In genomic region chr3:173078525-173078924, GRCh38 we compare ENCODE assay signal across 23 cellular contexts.
"Had no signal": no experiment of that assay in that cellular context is flagged by ENCODE, and none has a peak within 500 bp of the region (broad histone marks: within the 10 kb centered on the region; RNA-seq: fewer than 3 reads in every experiment).

No MANE protein-coding gene starts in this region.

- H2AFZ ChIP-seq: hepatocyte, neural progenitor cell had no signal

- H3K4me3 Mint-ChIP-seq: activated CD4-positive, alpha-beta memory T cell treated with anti-CD3 and anti-CD28 coated beads, Interleukin-2, amount 10 ng/mL, durations not matched to agents 7 days and 5 days; activated CD4-positive, alpha-beta T cell treated with anti-CD3 and anti-CD28 coated beads, Interleukin-2, amount 10 ng/mL, durations not matched to agents 24 days and 14 days; activated naive CD4-positive, alpha-beta T cell treated with anti-CD3 and anti-CD28 coated beads, Interleukin-2, amount 10 ng/mL, durations not matched to agents 7 days and 5 days; activated naive CD8-positive, alpha-beta T cell treated with anti-CD3 and anti-CD28 coated beads, Interleukin-2, amount 50 U/mL, for 24 hours; naive thymus-derived CD8-positive, alpha-beta T cell; neural progenitor cell; stimulated activated naive B cell treated with anti-CD40 and anti-IgM and Interleukin-4, amounts not matched to agents 10 μg/mL and 1 μg/mL and 100 μg/mL, for 72 hours; type B pancreatic cell had no signal

- H3K9ac ChIP-seq: neural progenitor cell had no signal

- H3K27ac Mint-ChIP-seq: activated CD4-positive, alpha-beta memory T cell treated with anti-CD3 and anti-CD28 coated beads, Interleukin-2, amount 10 ng/mL, durations not matched to agents 7 days and 5 days; activated CD4-positive, alpha-beta T cell treated with anti-CD3 and anti-CD28 coated beads, Interleukin-2, amount 10 ng/mL, durations not matched to agents 24 days and 14 days; activated naive CD4-positive, alpha-beta T cell treated with anti-CD3 and anti-CD28 coated beads, Interleukin-2, amount 10 ng/mL, durations not matched to agents 7 days and 5 days; activated naive CD8-positive, alpha-beta T cell treated with anti-CD3 and anti-CD28 coated beads, Interleukin-2, amount 50 U/mL, for 24 hours; naive thymus-derived CD8-positive, alpha-beta T cell; neural progenitor cell; progenitor cell of endocrine pancreas; stimulated activated naive B cell treated with anti-CD40 and anti-IgM and Interleukin-4, amounts not matched to agents 10 μg/mL and 1 μg/mL and 100 μg/mL, for 72 hours; type B pancreatic cell had no signal

- H3K27me3 ChIP-seq: hepatocyte, neural progenitor cell, vagina had no signal

- H3K36me3 Mint-ChIP-seq: activated naive CD4-positive, alpha-beta T cell treated with anti-CD3 and anti-CD28 coated beads, Interleukin-2, amount 10 ng/mL, durations not matched to agents 7 days and 5 days; naive thymus-derived CD8-positive, alpha-beta T cell; neural progenitor cell; stimulated activated naive B cell treated with anti-CD40 and anti-IgM and Interleukin-4, amounts not matched to agents 10 μg/mL and 1 μg/mL and 100 μg/mL, for 72 hours; type B pancreatic cell had no signal

- H3K4me1 ChIP-seq: lower lobe of right lung, neural progenitor cell, vagina had no signal

- H3K36me3 ChIP-seq: lower lobe of right lung, neural progenitor cell, thoracic aorta, vagina had no signal

- H3K4me2 ChIP-seq: hepatocyte, neural progenitor cell had no signal

- H3K27ac ChIP-seq: hepatocyte, lower lobe of right lung, neural progenitor cell, thoracic aorta, vagina had no signal

- H3K79me2 ChIP-seq: hepatocyte had no signal

- DNase-seq: activated CD4-positive, alpha-beta memory T cell treated with anti-CD3 and anti-CD28 coated beads, Interleukin-2, amount 10 ng/mL, durations not matched to agents 7 days and 5 days; activated CD4-positive, alpha-beta T cell treated with anti-CD3 and anti-CD28 coated beads, Interleukin-2, amount 10 ng/mL, durations not matched to agents 24 days and 14 days; activated effector memory CD4-positive, alpha-beta T cell treated with anti-CD3 and anti-CD28 coated beads, Interleukin-2, amount 50 U/mL, for 16 hours; activated naive CD4-positive, alpha-beta T cell treated with anti-CD3 and anti-CD28 coated beads, Interleukin-2, amount 10 ng/mL, durations not matched to agents 7 days and 5 days; activated naive CD8-positive, alpha-beta T cell treated with anti-CD3 and anti-CD28 coated beads, Interleukin-2, amount 50 U/mL, for 24 hours; cerebellar nuclear complex; cortex of kidney; effector CD4-positive, alpha-beta T cell; erythroblast; foreskin fibroblast; lower lobe of right lung; naive thymus-derived CD8-positive, alpha-beta T cell; stimulated activated CD4-positive, alpha-beta T cell treated with anti-CD3 and anti-CD28 coated beads, Interleukin-2, amount 100 ng/mL, for 48 hours; stimulated activated CD8-positive, alpha-beta memory T cell treated with anti-CD3 and anti-CD28 coated beads, Interleukin-4, amount 100 ng/mL, for 48 hours; stimulated activated naive B cell treated with anti-CD40 and anti-IgM and Interleukin-4, amounts not matched to agents 10 μg/mL and 1 μg/mL and 100 μg/mL, for 72 hours; T-helper 9 cell had no signal

- H3K4me3 ChIP-seq: hepatocyte, lower lobe of right lung, neural progenitor cell, thoracic aorta, vagina had no signal

- H3K9me3 ChIP-seq: lower lobe of right lung, thoracic aorta, vagina had no signal

- ATAC-seq: activated CD4-positive, CD25-positive, alpha-beta regulatory T cell treated with anti-CD3 and anti-CD28 coated beads, Interleukin-2, amount 50 U/mL, for 24 hours; activated naive CD8-positive, alpha-beta T cell treated with anti-CD3 and anti-CD28 coated beads, Interleukin-2, amount 50 U/mL, for 24 hours; lower lobe of right lung; naive thymus-derived CD8-positive, alpha-beta T cell; stimulated activated naive B cell treated with anti-CD40 and anti-IgM and Interleukin-4, amounts not matched to agents 10 μg/mL and 1 μg/mL and 100 μg/mL, for 72 hours had no signal

- H3K27me3 Mint-ChIP-seq: activated CD4-positive, alpha-beta memory T cell treated with anti-CD3 and anti-CD28 coated beads, Interleukin-2, amount 10 ng/mL, durations not matched to agents 7 days and 5 days; activated CD4-positive, alpha-beta T cell treated with anti-CD3 and anti-CD28 coated beads, Interleukin-2, amount 10 ng/mL, durations not matched to agents 24 days and 14 days; activated naive CD4-positive, alpha-beta T cell treated with anti-CD3 and anti-CD28 coated beads, Interleukin-2, amount 10 ng/mL, durations not matched to agents 7 days and 5 days; activated naive CD8-positive, alpha-beta T cell treated with anti-CD3 and anti-CD28 coated beads, Interleukin-2, amount 50 U/mL, for 24 hours; naive thymus-derived CD8-positive, alpha-beta T cell; progenitor cell of endocrine pancreas; stimulated activated naive B cell treated with anti-CD40 and anti-IgM and Interleukin-4, amounts not matched to agents 10 μg/mL and 1 μg/mL and 100 μg/mL, for 72 hours; type B pancreatic cell had no signal

- H3K4me1 Mint-ChIP-seq: activated CD4-positive, alpha-beta memory T cell treated with anti-CD3 and anti-CD28 coated beads, Interleukin-2, amount 10 ng/mL, durations not matched to agents 7 days and 5 days; activated CD4-positive, alpha-beta T cell treated with anti-CD3 and anti-CD28 coated beads, Interleukin-2, amount 10 ng/mL, durations not matched to agents 24 days and 14 days; activated naive CD4-positive, alpha-beta T cell treated with anti-CD3 and anti-CD28 coated beads, Interleukin-2, amount 10 ng/mL, durations not matched to agents 7 days and 5 days; activated naive CD8-positive, alpha-beta T cell treated with anti-CD3 and anti-CD28 coated beads, Interleukin-2, amount 50 U/mL, for 24 hours; naive thymus-derived CD8-positive, alpha-beta T cell; stimulated activated naive B cell treated with anti-CD40 and anti-IgM and Interleukin-4, amounts not matched to agents 10 μg/mL and 1 μg/mL and 100 μg/mL, for 72 hours had no signal

- H3K9me3 Mint-ChIP-seq: activated CD4-positive, alpha-beta T cell treated with anti-CD3 and anti-CD28 coated beads, Interleukin-2, amount 10 ng/mL, durations not matched to agents 24 days and 14 days; activated naive CD8-positive, alpha-beta T cell treated with anti-CD3 and anti-CD28 coated beads, Interleukin-2, amount 50 U/mL, for 24 hours had no signal
